In the genomic region with DNA sequence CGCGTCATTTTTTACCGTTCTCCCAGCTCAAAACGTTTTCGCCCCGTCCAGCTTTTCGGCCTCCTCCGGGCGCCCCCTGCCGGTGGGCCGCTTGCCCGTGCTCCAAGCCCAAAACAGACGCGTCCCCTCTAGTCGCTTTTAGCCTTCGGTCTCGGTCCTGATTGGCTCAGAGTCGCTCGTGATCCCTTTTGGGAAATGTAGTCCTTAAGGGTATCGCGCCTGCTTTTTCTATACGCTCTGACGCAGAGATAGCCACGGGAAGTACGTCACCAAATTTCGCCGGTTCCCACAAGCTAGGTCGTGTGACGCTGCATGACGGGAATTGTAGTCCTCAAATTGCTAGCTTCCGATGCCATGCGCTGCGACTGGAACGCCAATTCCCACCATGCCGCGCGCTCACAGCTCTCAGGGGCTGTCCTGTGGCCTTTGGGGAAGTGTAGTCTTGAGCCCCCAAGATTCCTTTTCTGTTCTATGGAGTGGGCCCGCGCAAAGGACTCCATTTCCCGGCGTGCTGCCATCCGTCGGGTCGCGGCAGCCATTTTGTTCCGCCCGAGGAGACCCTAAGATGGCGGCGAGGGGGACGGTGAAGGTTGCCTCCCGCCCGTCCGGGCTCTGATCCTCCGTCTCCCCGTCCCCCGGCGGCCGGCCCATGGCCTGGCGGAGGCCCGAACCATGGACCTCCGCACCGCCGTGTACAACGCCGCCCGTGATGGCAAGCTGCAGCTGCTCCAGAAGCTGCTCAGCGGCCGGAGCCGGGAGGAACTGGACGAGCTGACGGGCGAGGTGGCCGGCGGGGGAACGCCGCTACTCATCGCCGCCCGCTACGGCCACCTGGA, we compare ENCODE assay signal across 8 cellular contexts. TPM values are rescaled to one million over a fixed set of nuclear protein-coding genes. Genes with fewer than 3 reads are reported as not detected.
DNase-seq lines count a peak whose midpoint lies in the region; ATAC-seq and TF ChIP-seq lines count a peak whose summit lies in the region.

A gene with protein sequence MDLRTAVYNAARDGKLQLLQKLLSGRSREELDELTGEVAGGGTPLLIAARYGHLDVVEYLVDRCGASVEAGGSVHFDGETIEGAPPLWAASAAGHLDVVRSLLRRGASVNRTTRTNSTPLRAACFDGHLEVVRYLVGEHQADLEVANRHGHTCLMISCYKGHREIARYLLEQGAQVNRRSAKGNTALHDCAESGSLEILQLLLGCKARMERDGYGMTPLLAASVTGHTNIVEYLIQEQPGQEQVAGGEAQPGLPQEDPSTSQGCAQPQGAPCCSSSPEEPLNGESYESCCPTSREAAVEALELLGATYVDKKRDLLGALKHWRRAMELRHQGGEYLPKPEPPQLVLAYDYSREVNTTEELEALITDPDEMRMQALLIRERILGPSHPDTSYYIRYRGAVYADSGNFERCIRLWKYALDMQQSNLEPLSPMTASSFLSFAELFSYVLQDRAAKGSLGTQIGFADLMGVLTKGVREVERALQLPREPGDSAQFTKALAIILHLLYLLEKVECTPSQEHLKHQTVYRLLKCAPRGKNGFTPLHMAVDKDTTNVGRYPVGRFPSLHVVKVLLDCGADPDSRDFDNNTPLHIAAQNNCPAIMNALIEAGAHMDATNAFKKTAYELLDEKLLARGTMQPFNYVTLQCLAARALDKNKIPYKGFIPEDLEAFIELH (plus strand): TSS at position 552 of the 836 bp plus-strand sequence. CDS start 121 bp downstream, at position 673.

- peak; percentile 100 for DNase-seq in COR-L47 (lab: John Stamatoyannopoulos, UW)
- DNase-seq in GM20000 (ENCODE audit: low spot score), result peak; percentile 98
- DNase-seq in HT-29 (ENCODE audit: low spot score), result peak; percentile 98
- peak; percentile 100 for DNase-seq in NK-92 treated with Interleukin-12 subunit alpha and Interleukin-12 subunit beta, amount 100 ng/mL, for 24 hours (lab: John Stamatoyannopoulos, UW)
- peak; percentile 99 for DNase-seq in activated CD8-positive, alpha-beta memory T cell treated with anti-CD3 and anti-CD28 coated beads for 24 hours
- DNase-seq in effector CD8-positive, alpha-beta T cell (lab: John Stamatoyannopoulos, UW), result peak; percentile 100
- DNase-seq in lung (ENCODE audit: low spot score), result peak; percentile 99
- DNase-seq in stimulated activated CD4-positive, alpha-beta T cell treated with anti-CD3 and anti-CD28 coated beads, TNF-alpha, amount 100 ng/mL, for 4 hours (ENCODE audit: low read depth in 3 of 3), result peak; percentile 95 to 98 (median 96)

- H3K4me1 ChIP-seq in lung (ENCODE audit: control insufficient read depth in 2 of 2, insufficient read depth in 2 of 2, low read length in 2 of 2), result peaks cover 3 to 11% of the 10 kb centered on the region in 2 donors

- H3K27ac ChIP-seq in lung (ENCODE audit: low read depth in 1 of 2, low read length in 1 of 2), result peak within 1 kb of the TSS; percentile 94 to 95

- peak within 1 kb of the TSS; percentile 66 for H3K4me3 ChIP-seq in lung

- H3K27me3 ChIP-seq in lung (ENCODE audit: control insufficient read depth, insufficient read depth), result no peaks in the 10 kb centered on the region

- ATAC-seq in lung (ENCODE audit: insufficient read depth, low FRiP score), result peak; percentile 99

- peaks cover 0 to 18% of the 10 kb centered on the region in 2 donors for H3K36me3 ChIP-seq in lung (ENCODE audit: control insufficient read depth in 2 of 2, insufficient read depth in 2 of 2, low read length in 2 of 2)

- TF ChIP-seq CTCF in GM20000 (IDR thresholded peaks at IDR 0.05; ENCODE audit: extremely low read depth, missing control alignments) (peak; percentile 98), lung (IDR thresholded peaks at IDR 0.05; ENCODE audit: control extremely low read depth, extremely low read depth) (peak; percentile 98)

- WGBS in lung, 2 donors, result 0 to 1% methylated on average over 78 to 80 of the region's 80 CpGs

- H3K9me3 ChIP-seq in lung (ENCODE audit: control insufficient read depth in 2 of 2, insufficient read depth in 1 of 2, low read length in 1 of 2), result no peaks in the 10 kb centered on the region

RNA-seq across cellular contexts. Expression of the gene that starts here (rescaled TPM):
- 17.8 and 22.2 TPM in 2 replicates for total RNA-seq in HT-29 (2014; rRNA removed; shearing (Covaris generic))
- 10 to 100 TPM in 1 of 2 donors, 1 to 10 TPM in 1; 9.8 to 14.6 TPM for total RNA-seq in lung
- 1 to 10 TPM; 5.6 to 7.3 TPM for polyA plus RNA-seq in lung

Comparison
In these comparisons a context has a peak if more than half of its experiments do, and no peak if none do; other contexts are left out.
1. Peak in every context shown above with its lines: DNase-seq, ATAC-seq, H3K4me3 ChIP-seq and H3K27ac ChIP-seq.